1 cellular context compared by ENCODE assay signal in the genomic region with DNA sequence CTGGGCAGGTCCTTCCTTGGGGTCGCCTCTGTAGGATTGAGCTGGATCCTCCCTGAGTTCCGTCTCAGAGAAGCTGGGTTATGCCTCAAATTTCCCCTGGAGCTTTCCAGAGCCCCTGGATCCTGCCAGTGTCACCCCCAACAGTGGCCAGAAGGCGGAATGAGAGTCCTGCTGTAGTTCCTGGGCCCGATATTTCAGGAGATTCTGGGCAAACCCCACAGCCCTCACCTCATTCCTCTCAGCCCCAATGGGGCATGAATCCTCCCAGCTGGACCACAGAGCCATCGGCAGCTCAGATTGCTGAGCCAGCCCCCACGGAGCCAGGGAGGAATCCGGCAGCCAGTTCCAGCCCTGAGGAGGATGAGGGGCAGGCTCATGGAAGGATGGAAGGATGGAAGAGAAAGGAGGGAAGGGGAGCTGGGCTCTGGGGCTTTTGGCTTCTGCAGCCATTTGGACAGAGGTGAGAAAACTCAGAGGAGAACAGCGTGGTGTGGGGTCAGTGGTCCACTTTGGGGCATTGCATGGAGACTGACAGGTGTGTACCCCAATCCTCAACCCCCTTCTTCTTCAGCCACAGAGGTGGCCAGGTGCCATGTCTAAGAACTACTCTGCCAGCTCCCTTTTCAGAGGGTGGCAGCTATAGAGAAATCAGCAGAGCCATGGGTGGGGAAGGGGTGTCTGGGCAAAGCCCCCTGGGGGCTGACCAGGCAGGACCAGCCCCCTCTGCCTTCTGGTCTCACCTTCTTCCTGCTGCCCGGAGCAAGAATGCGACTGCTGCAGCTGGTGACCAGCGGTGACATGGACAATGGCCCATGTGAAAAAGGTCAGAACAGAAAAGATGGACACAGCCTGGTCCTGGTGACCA.
TF ChIP-seq lines count a peak whose summit lies in the region.

No MANE protein-coding gene starts in this region.

TF ChIP-seq in HCT116, 20 proteins besides CTCF, POLR2A, EP300 and RAD21 (continued from another document):
- TF ChIP-seq TCF7L2 (IDR thresholded peaks at IDR 0.05; ENCODE audit: borderline replicate concordance, extremely low read depth, insufficient read depth, insufficient read length) (no peak), YY1 (IDR thresholded peaks at IDR 0.05; ENCODE audit: extremely low read depth, insufficient replicate concordance, low read depth, low read length) (no peak), SIN3A (IDR thresholded peaks at IDR 0.05; ENCODE audit: low read depth) (no peak), SP1 (IDR thresholded peaks at IDR 0.05; ENCODE audit: low read depth) (no peak), ZFX (IDR thresholded peaks at IDR 0.05) (no peak)
